In genomic region chr22:24555496-24556253, GRCh38 we compare ENCODE assay signal across 8 cellular contexts.
A peak's percentile ranks its signal among the peaks of the same experiment; 100 is the strongest.
DNase-seq lines count a peak whose midpoint lies in the region; ATAC-seq and TF ChIP-seq lines count a peak whose summit lies in the region.

TSS of gene SNRPD3 (plus strand) at chr22:24555999. CDS start at chr22:24557675, 1,676 bp downstream.

- peak within 1 kb of the TSS; percentile 99 for H3K4me3 Mint-ChIP-seq in central memory CD8-positive, alpha-beta T cell

- H3K27me3 Mint-ChIP-seq in central memory CD8-positive, alpha-beta T cell = no peaks in the 10 kb centered on the region

- H3K36me3 Mint-ChIP-seq in central memory CD8-positive, alpha-beta T cell (ENCODE audit: insufficient read depth) = peaks cover 32% of the 10 kb centered on the region

- peak; percentile 78 for DNase-seq in AG09319 (ENCODE audit: extremely low read depth, low read depth)
- DNase-seq in NCI-H345 (lab: John Stamatoyannopoulos, UW) = peak; percentile 88
- peak; percentile 82 to 83 for DNase-seq in central memory CD8-positive, alpha-beta T cell (ENCODE audit: low spot score in 2 of 2)
- DNase-seq in iris pigment epithelial cell (ENCODE audit: low read depth) = peak; percentile 95
- peak; percentile 85 to 86 for DNase-seq in stimulated activated CD4-positive, alpha-beta T cell treated with anti-CD3 and anti-CD28 coated beads, Interleukin-12 subunit alpha, Interleukin-12 subunit beta, amount 100 ng/mL, for 24 hours (ENCODE audit: low read depth in 2 of 2)

- no peaks in the 10 kb centered on the region for H3K9me3 Mint-ChIP-seq in central memory CD8-positive, alpha-beta T cell

- peak; percentile 47 for ATAC-seq in GM19023 (IDR thresholded peaks at IDR 0.05; ENCODE audit: unreplicated experiment)
- ATAC-seq in HG03196 (IDR thresholded peaks at IDR 0.05; ENCODE audit: unreplicated experiment) = peak; percentile 61
- peak; percentile 67 to 68 for ATAC-seq in activated CD4-positive, CD25-positive, alpha-beta regulatory T cell treated with anti-CD3 and anti-CD28 coated beads, Interleukin-2, amount 50 U/mL, for 24 hours
- ATAC-seq in central memory CD8-positive, alpha-beta T cell (replicated peaks; ENCODE audit: extremely low read depth, poor library complexity, severe bottlenecking) = peak; percentile 63

- H3K27ac Mint-ChIP-seq in central memory CD8-positive, alpha-beta T cell (ENCODE audit: low read depth) = peak within 1 kb of the TSS; percentile 96

- peaks cover 62% of the 10 kb centered on the region for H3K4me1 Mint-ChIP-seq in central memory CD8-positive, alpha-beta T cell

- no peak; the same call in 1 of the 2 replicates for TF ChIP-seq CTCF in AG09319 (IDR thresholded peaks at IDR 0.05; ENCODE audit: low read depth, low read length)

Comparison
In these comparisons a context has a peak if more than half of its experiments do, and no peak if none do; other contexts are left out.
1. Peak in every context shown above with its lines: DNase-seq and ATAC-seq.